In genomic region chr19:36962346-36962745, GRCh38 we compare ENCODE assay signal across 8 cellular contexts. TPM values are rescaled to one million over a fixed set of nuclear protein-coding genes. Genes with fewer than 3 reads are reported as not detected.
"Had no signal": no experiment of that assay in that cellular context is flagged by ENCODE, and none has a peak within 500 bp of the region (broad histone marks: within the 10 kb centered on the region; RNA-seq: fewer than 3 reads in every experiment).

No MANE protein-coding gene starts in this region.

- H3K4me2 ChIP-seq: KMS-11 had no signal

- DNase-seq: IMR-90, KBM-7, KG1 had no signal

- H3K9ac ChIP-seq: KMS-11 had no signal

- H3K4me3 ChIP-seq: K562 had no signal

- ATAC-seq: HepG2, K562 had no signal

- H3K27ac ChIP-seq: HL-60, KMS-11 had no signal

RNA-seq across cellular contexts. Expression of gene ZNF568, which starts 46.2 kb away (rescaled TPM):
- total RNA-seq: HT-29 had no signal

RNA-seq across cellular contexts. Expression of gene ZNF829, which starts 46.3 kb away (rescaled TPM):
- total RNA-seq: HT-29 had no signal
